ENCODE assay signal across 1 cellular context in genomic region chr10:92591550-92592140, GRCh38.
A peak's percentile ranks its signal among the peaks of the same experiment; 100 is the strongest.
TF ChIP-seq lines count a peak whose summit lies in the region.

No MANE protein-coding gene starts in this region.

TF ChIP-seq in HepG2, 621 proteins besides CTCF, POLR2A, EP300 and RAD21 (continued from another document and continues in another):
- TF ChIP-seq NFAT5 (CRISPR knock-in tag; IDR thresholded peaks at IDR 0.05) (no peak), ATM (IDR thresholded peaks at IDR 0.05; ENCODE audit: borderline replicate concordance) (no peak), ZNF143 (CRISPR knock-in tag; IDR thresholded peaks at IDR 0.05) (peak; percentile 94), ZNF782 (CRISPR knock-in tag; IDR thresholded peaks at IDR 0.05; ENCODE audit: borderline replicate concordance) (no peak; the same call in 1 of the 2 replicates), ZHX1 (CRISPR knock-in tag; IDR thresholded peaks at IDR 0.05; ENCODE audit: low read depth) (peak; percentile 87), TEAD3 (CRISPR knock-in tag; optimal IDR thresholded peaks at IDR 0.05; ENCODE audit: borderline replicate concordance) (peak; percentile 83), GPBP1L1 (CRISPR knock-in tag; IDR thresholded peaks at IDR 0.05) (no peak), TRAFD1 (CRISPR knock-in tag; IDR thresholded peaks at IDR 0.05; ENCODE audit: borderline replicate concordance) (no peak), GLMP (CRISPR knock-in tag; IDR thresholded peaks at IDR 0.05; ENCODE audit: borderline replicate concordance) (no peak), ZNF318 (CRISPR knock-in tag; IDR thresholded peaks at IDR 0.05) (peak; percentile 34; the same call in 1 of the 2 replicates), TEAD2 (CRISPR knock-in tag; IDR thresholded peaks at IDR 0.05) (no peak), ZNF816 (CRISPR knock-in tag; IDR thresholded peaks at IDR 0.05; ENCODE audit: borderline replicate concordance) (no peak), POGK (CRISPR knock-in tag; conservative IDR thresholded peaks at IDR 0.05) (peak; percentile 57), SP1 (IDR thresholded peaks at IDR 0.05) (no peak), SP1 (CRISPR knock-in tag; IDR thresholded peaks at IDR 0.05) (peak; percentile 48; the same call in 1 of the 2 replicates), ZNF263 (CRISPR knock-in tag; IDR thresholded peaks at IDR 0.05) (0 out of 2 replicates have a peak, but pooled peaks have one; percentile 38), SAFB2 (CRISPR knock-in tag; IDR thresholded peaks at IDR 0.05; ENCODE audit: borderline replicate concordance, low read depth) (peak; percentile 65; the same call in 1 of the 2 replicates), ZNF224 (CRISPR knock-in tag; IDR thresholded peaks at IDR 0.05) (no peak), TBP (CRISPR knock-in tag; IDR thresholded peaks at IDR 0.05) (no peak), ZFP41 (CRISPR knock-in tag; IDR thresholded peaks at IDR 0.05; ENCODE audit: borderline replicate concordance) (no peak), ZNF512 (CRISPR knock-in tag; IDR thresholded peaks at IDR 0.05) (no peak), NCOA5 (CRISPR knock-in tag; IDR thresholded peaks at IDR 0.05) (no peak), ZNF777 (CRISPR knock-in tag; IDR thresholded peaks at IDR 0.05) (peak; percentile 77), ARNT (IDR thresholded peaks at IDR 0.05) (no peak), BCL3 (CRISPR knock-in tag; IDR thresholded peaks at IDR 0.05) (peak; percentile 71; the same call in 1 of the 2 replicates), MYNN (CRISPR knock-in tag; IDR thresholded peaks at IDR 0.05; ENCODE audit: low read depth) (no peak), FOSL1 (CRISPR knock-in tag; IDR thresholded peaks at IDR 0.05; ENCODE audit: borderline replicate concordance) (no peak), ZNF343 (CRISPR knock-in tag; IDR thresholded peaks at IDR 0.05) (peak; percentile 84; the same call in 1 of the 2 replicates)
